8 cellular contexts compared by ENCODE assay signal in the genomic region with DNA sequence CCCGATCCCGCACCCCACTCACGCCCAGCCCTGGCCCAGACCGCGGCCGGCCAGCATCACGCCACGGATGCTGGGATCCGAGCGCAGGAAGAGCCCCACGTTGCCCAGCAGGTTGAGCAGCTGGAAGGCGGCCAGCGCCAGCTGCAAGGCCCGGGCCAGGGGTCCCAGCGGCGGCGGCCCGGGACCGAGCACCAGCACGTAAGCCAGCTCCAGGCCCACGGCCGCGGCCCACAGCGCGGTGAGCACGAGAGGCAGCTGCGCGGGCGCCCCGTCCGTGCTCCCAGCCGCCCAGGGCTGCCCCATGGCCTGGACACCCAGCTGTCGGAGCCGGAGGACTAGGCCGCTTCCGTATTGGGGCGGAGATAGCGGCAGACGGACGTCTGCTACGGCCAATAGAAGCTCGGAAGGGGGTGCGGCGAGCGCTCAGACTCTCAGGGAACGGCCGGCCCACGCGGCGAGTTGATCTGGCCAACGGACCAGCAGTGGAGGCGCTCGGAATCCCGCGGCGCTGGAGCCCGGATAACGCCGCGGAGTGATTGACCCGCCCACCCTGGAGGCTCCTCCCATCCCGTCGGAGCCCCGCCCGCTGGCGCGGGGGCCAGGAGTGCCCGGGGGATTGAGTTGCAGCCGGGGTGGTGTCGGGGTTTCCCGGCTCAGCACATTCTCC. TPM values are rescaled to one million over a fixed set of nuclear protein-coding genes. Genes with fewer than 3 reads are reported as not detected.
DNase-seq lines count a peak whose midpoint lies in the region; ATAC-seq and TF ChIP-seq lines count a peak whose summit lies in the region.

A gene with protein sequence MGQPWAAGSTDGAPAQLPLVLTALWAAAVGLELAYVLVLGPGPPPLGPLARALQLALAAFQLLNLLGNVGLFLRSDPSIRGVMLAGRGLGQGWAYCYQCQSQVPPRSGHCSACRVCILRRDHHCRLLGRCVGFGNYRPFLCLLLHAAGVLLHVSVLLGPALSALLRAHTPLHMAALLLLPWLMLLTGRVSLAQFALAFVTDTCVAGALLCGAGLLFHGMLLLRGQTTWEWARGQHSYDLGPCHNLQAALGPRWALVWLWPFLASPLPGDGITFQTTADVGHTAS (minus strand): TSS at position 348 of the 667 bp plus-strand sequence. CDS start 45 bp downstream, at position 303.

- H2BK120ac ChIP-seq in trophoblast cell (ENCODE audit: insufficient read depth, low read length, poor library complexity) = peak within 1 kb of the TSS; percentile 82

- peaks cover 2% of the 10 kb centered on the region for H3K9me3 ChIP-seq in trophoblast cell (ENCODE audit: insufficient read depth, low read depth, low read length)

- peak within 1 kb of the TSS; percentile 95 for H4K8ac ChIP-seq in trophoblast cell (ENCODE audit: low read depth, low read length)

- no CpG with 5 or more reads among the region's 71 CpGs for WGBS in trophoblast cell (ENCODE audit: extremely low coverage, insufficient coverage, insufficient read length)

- intact Hi-C loops in cardiac septum (cut with DNase I) = no loop called here

- peak within 1 kb of the TSS; percentile 71 for H4K12ac ChIP-seq in trophoblast cell (ENCODE audit: low read depth, low read length)

- H2BK12ac ChIP-seq in trophoblast cell (ENCODE audit: low read length) = no peak within 1 kb of the TSS

- peaks cover 23% of the 10 kb centered on the region for H3K4me1 Mint-ChIP-seq in activated naive CD8-positive, alpha-beta T cell treated with anti-CD3 and anti-CD28 coated beads, Interleukin-2, amount 50 U/mL, for 24 hours
- peaks cover 36% of the 10 kb centered on the region for H3K4me1 Mint-ChIP-seq in type B pancreatic cell (ENCODE audit: unreplicated experiment)

- no peaks in the 10 kb centered on the region for H3K9me3 Mint-ChIP-seq in activated naive CD8-positive, alpha-beta T cell treated with anti-CD3 and anti-CD28 coated beads, Interleukin-2, amount 50 U/mL, for 24 hours
- no peaks in the 10 kb centered on the region for H3K9me3 Mint-ChIP-seq in type B pancreatic cell

- no peak within 1 kb of the TSS for H2AK5ac ChIP-seq in trophoblast cell (ENCODE audit: low read length)

- H2AFZ ChIP-seq in trophoblast cell (ENCODE audit: insufficient read depth, low read length, poor library complexity) = peak within 1 kb of the TSS; percentile 92

- H3K4me2 ChIP-seq in trophoblast cell (ENCODE audit: low read length) = peak within 1 kb of the TSS; percentile 79

- peak within 1 kb of the TSS; percentile 86 for H3K27ac Mint-ChIP-seq in activated naive CD8-positive, alpha-beta T cell treated with anti-CD3 and anti-CD28 coated beads, Interleukin-2, amount 50 U/mL, for 24 hours
- peak within 1 kb of the TSS; percentile 14 for H3K27ac Mint-ChIP-seq in type B pancreatic cell

- H3K4ac ChIP-seq in trophoblast cell (ENCODE audit: low read depth, low read length) = peak within 1 kb of the TSS; percentile 29

- peak within 1 kb of the TSS; percentile 42 for H2BK5ac ChIP-seq in trophoblast cell (ENCODE audit: low read depth, low read length, poor library complexity)

- H3K18ac ChIP-seq in trophoblast cell (ENCODE audit: low read length) = peak within 1 kb of the TSS; percentile 85

- peak; percentile 71 for TF ChIP-seq POLR2A in GM10847 (IDR thresholded peaks at IDR 0.05; ENCODE audit: extremely low read depth, insufficient read length)

- DNase-seq in NCI-H128 (lab: John Stamatoyannopoulos, UW; ENCODE audit: unreplicated experiment) (peak; percentile 90), SW480 (ENCODE audit: low spot score) (peak; percentile 96), cardiac septum (ENCODE audit: low spot score) (peak; percentile 99), trophoblast cell (peak; percentile 98 to 99), type B pancreatic cell (ENCODE audit: extremely low spot score, unreplicated experiment) (peak; percentile 96)
- DNase-seq in activated naive CD8-positive, alpha-beta T cell treated with anti-CD3 and anti-CD28 coated beads, Interleukin-2, amount 50 U/mL, for 24 hours = peak; percentile 94

- peaks cover 5% of the 10 kb centered on the region for H3K79me2 ChIP-seq in trophoblast cell (ENCODE audit: control insufficient read depth, insufficient read depth, low read length, poor library complexity)

- peak within 1 kb of the TSS; percentile 80 for H4K91ac ChIP-seq in trophoblast cell (ENCODE audit: low read depth, low read length)

- H3K23ac ChIP-seq in trophoblast cell (ENCODE audit: low read length) = no peak within 1 kb of the TSS

- peak; percentile 16 for TF ChIP-seq CTCF in type B pancreatic cell (conservative IDR thresholded peaks at IDR 0.05)

- peak within 1 kb of the TSS; percentile 88 for H3K14ac ChIP-seq in trophoblast cell (ENCODE audit: low read length)

- H3K27ac ChIP-seq in trophoblast cell (ENCODE audit: low read depth, low read length) = no peak within 1 kb of the TSS

- H3K9ac ChIP-seq in trophoblast cell (ENCODE audit: low read length) = peak within 1 kb of the TSS; percentile 70

- H3K79me1 ChIP-seq in trophoblast cell (ENCODE audit: low read length) = peaks cover 7% of the 10 kb centered on the region

- H3K27me3 Mint-ChIP-seq in activated naive CD8-positive, alpha-beta T cell treated with anti-CD3 and anti-CD28 coated beads, Interleukin-2, amount 50 U/mL, for 24 hours = no peaks in the 10 kb centered on the region
- H3K27me3 Mint-ChIP-seq in type B pancreatic cell = peaks cover 9% of the 10 kb centered on the region

- H3K36me3 ChIP-seq in trophoblast cell (ENCODE audit: control insufficient read depth in 1 of 2, insufficient read depth in 2 of 2, low read length in 2 of 2) = peaks cover 5 to 7% of the 10 kb centered on the region in 2 experiments

- ATAC-seq in HG02678 (IDR thresholded peaks at IDR 0.05; ENCODE audit: unreplicated experiment) = peak; percentile 86
- ATAC-seq in activated naive CD8-positive, alpha-beta T cell treated with anti-CD3 and anti-CD28 coated beads, Interleukin-2, amount 50 U/mL, for 24 hours = peak; percentile 96

- peak within 1 kb of the TSS; percentile 88 for H3K4me3 Mint-ChIP-seq in activated naive CD8-positive, alpha-beta T cell treated with anti-CD3 and anti-CD28 coated beads, Interleukin-2, amount 50 U/mL, for 24 hours
- peak within 1 kb of the TSS; percentile 87 for H3K4me3 Mint-ChIP-seq in type B pancreatic cell

- no peaks in the 10 kb centered on the region for H3K27me3 ChIP-seq in trophoblast cell (ENCODE audit: insufficient read depth, low read length)

- peaks cover 4% of the 10 kb centered on the region for H3K36me3 Mint-ChIP-seq in activated naive CD8-positive, alpha-beta T cell treated with anti-CD3 and anti-CD28 coated beads, Interleukin-2, amount 50 U/mL, for 24 hours (ENCODE audit: low read depth)
- H3K36me3 Mint-ChIP-seq in type B pancreatic cell = peaks cover 3% of the 10 kb centered on the region

- peak within 1 kb of the TSS; percentile 92 for H3K4me3 ChIP-seq in trophoblast cell (ENCODE audit: low read depth, low read length)

- peaks cover 3 to 5% of the 10 kb centered on the region in 2 experiments for H3K4me1 ChIP-seq in trophoblast cell (ENCODE audit: control insufficient read depth in 1 of 2, insufficient read depth in 2 of 2, low read length in 2 of 2)

RNA-seq across cellular contexts. Expression of the gene that starts here (rescaled TPM):
- total RNA-seq in cardiac septum (5.8 TPM), type B pancreatic cell (ENCODE audit: low replicate concordance) (8.7 and 12.7 TPM in 2 replicates)
- 9.1 and 9.6 TPM in 2 replicates for polyA plus RNA-seq in trophoblast cell (2013)
